In genomic region chr4:150078996-150079581, GRCh38 we compare ENCODE assay signal across 8 cellular contexts. TPM values are rescaled to one million over a fixed set of nuclear protein-coding genes. Genes with fewer than 3 reads are reported as not detected.
DNase-seq lines count a peak whose midpoint lies in the region; ATAC-seq, FAIRE-seq and TF ChIP-seq lines count a peak whose summit lies in the region.

No MANE protein-coding gene starts in this region.

- no peak overlapping the region for H3K27ac Mint-ChIP-seq in Calu3 (ENCODE audit: unreplicated experiment)
- H3K27ac Mint-ChIP-seq in activated naive CD4-positive, alpha-beta T cell treated with anti-CD3 and anti-CD28 coated beads, Interleukin-2, amount 50 U/mL, for 72 hours = no peak overlapping the region

- no peaks in the 10 kb centered on the region for H3K27me3 ChIP-seq in pancreas

- TF ChIP-seq CTCF in Calu3 (IDR thresholded peaks at IDR 0.05; ENCODE audit: unreplicated experiment) (no peak), pancreas (IDR thresholded peaks at IDR 0.05) (no peak)

- CTCF ChIA-PET in Calu3 (lab: Charles Lee) = interaction anchor here (1.0 to 1.6 kb wide), 3 partner anchors 121 to 138 kb away, joined by 3 to 9 read pairs (median 5); no protein-coding TSS in a partner anchor

- H3K4me3 Mint-ChIP-seq in Calu3 (ENCODE audit: low read depth, unreplicated experiment) = peak overlapping the region; percentile 70

- FAIRE-seq in pancreas (lab: Jason Lieb, UNC) = no peak

- H3K9me3 ChIP-seq in pancreas = no peaks in the 10 kb centered on the region

- WGBS in pancreas, 2 donors = 1% methylated on average over 45 to 54 of the region's 54 CpGs

- H3K4me1 ChIP-seq in pancreas = peaks cover 0 to 16% (median 8%) of the 10 kb centered on the region in 3 donors

- no TSS peak for BruUV-seq in Calu3 (replicated peaks; lab: Mats Ljungman, UMichigan)

- DNase-seq in Calu3 (peak; percentile 51), NCI-H1417 treated with DMSO at 0.1 percent for 48 hours (lab: John Stamatoyannopoulos, UW) (peak; percentile 18), Right ventricle myocardium superior (peak; percentile 51), pancreas (peak; percentile 28 to 86 (median 48)), OCI-M1 (lab: John Stamatoyannopoulos, UW) (no peak)
- peak in 1 of 2 donors; percentile 14 for DNase-seq in activated naive CD4-positive, alpha-beta T cell treated with anti-CD3 and anti-CD28 coated beads, Interleukin-2, amount 50 U/mL, for 72 hours (ENCODE audit: low spot score in 2 of 2)

- H3K9me3 Mint-ChIP-seq in Calu3 (ENCODE audit: low read depth, unreplicated experiment) = no peaks in the 10 kb centered on the region
- no peaks in the 10 kb centered on the region for H3K9me3 Mint-ChIP-seq in activated naive CD4-positive, alpha-beta T cell treated with anti-CD3 and anti-CD28 coated beads, Interleukin-2, amount 50 U/mL, for 72 hours

- H3K4me3 ChIP-seq in pancreas = peak overlapping the region; percentile 63 to 84 (median 75)

- peaks cover 5% of the 10 kb centered on the region for H3K36me3 Mint-ChIP-seq in Calu3 (ENCODE audit: insufficient read depth, unreplicated experiment)
- peaks cover 0 to 5% of the 10 kb centered on the region in 2 donors for H3K36me3 Mint-ChIP-seq in activated naive CD4-positive, alpha-beta T cell treated with anti-CD3 and anti-CD28 coated beads, Interleukin-2, amount 50 U/mL, for 72 hours

- H3K4me1 Mint-ChIP-seq in Calu3 (ENCODE audit: low read depth, unreplicated experiment) = no peaks in the 10 kb centered on the region

- H3K27me3 Mint-ChIP-seq in Calu3 (ENCODE audit: unreplicated experiment) = no peaks in the 10 kb centered on the region

- ATAC-seq in GM21423 (IDR thresholded peaks at IDR 0.05; ENCODE audit: unreplicated experiment) (peak; percentile 54), Right ventricle myocardium superior (ENCODE audit: poor library complexity) (peak; percentile 30), pancreas (peak; percentile 62 to 79 (median 72)), GM21737 (IDR thresholded peaks at IDR 0.05; ENCODE audit: unreplicated experiment) (no peak)
- peak; percentile 45 to 52 for ATAC-seq in activated naive CD4-positive, alpha-beta T cell treated with anti-CD3 and anti-CD28 coated beads, Interleukin-2, amount 50 U/mL, for 72 hours

- peak overlapping the region; percentile 61 to 82 (median 70) for H3K27ac ChIP-seq in pancreas

- intact Hi-C loops in Calu3 (cut with micrococcal nuclease; ENCODE audit: unreplicated experiment) = no loop called here
- intact Hi-C loops in Right ventricle myocardium superior (cut with DNase I) = loop anchor here (5.0 kb wide), 1 partner anchor 128 kb away; no protein-coding TSS in a partner anchor
- intact Hi-C loops in pancreas (cut with DNase I) = no loop called here

- H3K36me3 ChIP-seq in pancreas = no peaks in the 10 kb centered on the region

RNA-seq across cellular contexts. Expression of gene DCLK2, which starts 0.8 kb away (rescaled TPM):
- total RNA-seq in Calu3 (2022) (0.15 and 0.31 TPM in 2 replicates), Right ventricle myocardium superior (19.9 TPM), pancreas (1 to 10 TPM; 1.2 to 3.7 (median 1.5) TPM)
- not detected for total RNA-seq in activated naive CD4-positive, alpha-beta T cell treated with anti-CD3 and anti-CD28 coated beads, Interleukin-2, amount 50 U/mL, for 72 hours
- polyA plus RNA-seq in pancreas = 1 to 10 TPM; 2.3 to 3.4 TPM
